ENCODE assay signal across 8 cellular contexts in genomic region chr15:52558196-52558595, GRCh38. TPM values are rescaled to one million over a fixed set of nuclear protein-coding genes. Genes with fewer than 3 reads are reported as not detected.
DNase-seq lines count a peak whose midpoint lies in the region; ATAC-seq and TF ChIP-seq lines count a peak whose summit lies in the region.

No MANE protein-coding gene starts in this region.

- H3K27ac ChIP-seq in PC-3 (ENCODE audit: low read length): no peak overlapping the region

- peaks cover 91% of the 10 kb centered on the region for H3K79me2 ChIP-seq in PC-3 (ENCODE audit: low read length)

- H3K4me2 ChIP-seq in PC-3 (ENCODE audit: low read length): no peak overlapping the region

- peaks cover 33% of the 10 kb centered on the region; the same call in 1 of the 2 replicates for H3K36me3 ChIP-seq in PC-3 (ENCODE audit: low read depth, low read length)

- H3K9ac ChIP-seq in PC-3 (ENCODE audit: low read length): no peak overlapping the region

- H3K36me3 Mint-ChIP-seq in activated T-cell treated with anti-CD3 and anti-CD28 coated beads, Interleukin-2, amount 50 U/mL, for 24 hours (ENCODE audit: low read depth): peaks cover 78% of the 10 kb centered on the region

- peak; percentile 46 for DNase-seq in AG10803 (ENCODE audit: low read depth)
- DNase-seq in activated T-cell treated with anti-CD3 and anti-CD28 coated beads, Interleukin-2, amount 50 U/mL, for 24 hours: peak; percentile 59
- peak; percentile 90 for DNase-seq in kidney tubule cell (ENCODE audit: low spot score)
- DNase-seq in NCI-H1092 (lab: John Stamatoyannopoulos, UW): no peak
- no peak for DNase-seq in PC-3
- no peak for DNase-seq in SIG-M5 treated with dmso at 0.1 percent for 504 hours (lab: John Stamatoyannopoulos, UW; ENCODE audit: unreplicated experiment)

- intact Hi-C loops in PC-3 (cut with micrococcal nuclease): no loop called here

- TF ChIP-seq CTCF in AG10803 (conservative IDR thresholded peaks at IDR 0.05; ENCODE audit: low read length) (no peak), PC-3 (conservative IDR thresholded peaks at IDR 0.05; ENCODE audit: low read depth, low read length) (no peak)

- peak overlapping the region; percentile 97 for H3K27ac Mint-ChIP-seq in activated T-cell treated with anti-CD3 and anti-CD28 coated beads, Interleukin-2, amount 50 U/mL, for 24 hours

- no peaks in the 10 kb centered on the region for H3K9me3 ChIP-seq in PC-3 (ENCODE audit: low read length)

- peaks cover 53% of the 10 kb centered on the region for H4K20me1 ChIP-seq in PC-3 (ENCODE audit: low read length)

- H3F3A ChIP-seq in PC-3 (ENCODE audit: low read length, unreplicated experiment): no peaks in the 10 kb centered on the region

- H2AFZ ChIP-seq in PC-3 (ENCODE audit: low read length): no peak overlapping the region

- no TSS peak for BruUV-seq in PC-3 (replicated peaks; lab: Mats Ljungman, UMichigan)

- peak overlapping the region; percentile 71 for H3K4me3 Mint-ChIP-seq in activated T-cell treated with anti-CD3 and anti-CD28 coated beads, Interleukin-2, amount 50 U/mL, for 24 hours

- peaks cover 76% of the 10 kb centered on the region for H3K4me1 Mint-ChIP-seq in activated T-cell treated with anti-CD3 and anti-CD28 coated beads, Interleukin-2, amount 50 U/mL, for 24 hours (ENCODE audit: low read depth)

- no peaks in the 10 kb centered on the region for H3K27me3 Mint-ChIP-seq in activated T-cell treated with anti-CD3 and anti-CD28 coated beads, Interleukin-2, amount 50 U/mL, for 24 hours

- H3K4me1 ChIP-seq in PC-3 (ENCODE audit: insufficient read depth, low read length): no peaks in the 10 kb centered on the region

- POLR2A ChIA-PET in PC-3 (lab: Charles Lee; ENCODE audit: unreplicated experiment): no interaction called here

- H3K27me3 ChIP-seq in PC-3 (ENCODE audit: low read length): no peaks in the 10 kb centered on the region

- H3K9me2 ChIP-seq in PC-3 (replicated peaks; ENCODE audit: low read length): no peaks in the 10 kb centered on the region

- ATAC-seq in GM21367 (IDR thresholded peaks at IDR 0.05; ENCODE audit: unreplicated experiment): peak; percentile 77
- ATAC-seq in HG03565 (IDR thresholded peaks at IDR 0.05; ENCODE audit: unreplicated experiment): peak; percentile 78
- no peak for ATAC-seq in PC-3

- H3K9me3 Mint-ChIP-seq in activated T-cell treated with anti-CD3 and anti-CD28 coated beads, Interleukin-2, amount 50 U/mL, for 24 hours: no peaks in the 10 kb centered on the region

- no peak overlapping the region for H3K4me3 ChIP-seq in AG10803 (ENCODE audit: low read length)
- H3K4me3 ChIP-seq in PC-3 (ENCODE audit: low read length): no peak overlapping the region

- CTCF ChIA-PET in PC-3 (lab: Charles Lee): no interaction called here

RNA-seq across cellular contexts. Expression of gene ARPP19, which starts 10.6 kb away (rescaled TPM):
- 54.4 and 65.8 TPM in 2 replicates for total RNA-seq in PC-3 (2014; rRNA removed)

RNA-seq across cellular contexts. Expression of gene MYO5A, which starts 29.5 kb away (rescaled TPM):
- 42.1 and 55.7 TPM in 2 replicates for total RNA-seq in PC-3 (2014; rRNA removed)

Comparison
In these comparisons a context has a peak if more than half of its experiments do, and no peak if none do; other contexts are left out.
1. DNase-seq: peak in AG10803 (single experiment), activated T-cell treated with anti-CD3 and anti-CD28 coated beads, Interleukin-2, amount 50 U/mL, for 24 hours (single experiment) and kidney tubule cell (single experiment); none in NCI-H1092 (single experiment), PC-3 (single experiment) and SIG-M5 treated with dmso at 0.1 percent for 504 hours (single experiment).